ENCODE assay signal across 25 cellular contexts in the genomic region with DNA sequence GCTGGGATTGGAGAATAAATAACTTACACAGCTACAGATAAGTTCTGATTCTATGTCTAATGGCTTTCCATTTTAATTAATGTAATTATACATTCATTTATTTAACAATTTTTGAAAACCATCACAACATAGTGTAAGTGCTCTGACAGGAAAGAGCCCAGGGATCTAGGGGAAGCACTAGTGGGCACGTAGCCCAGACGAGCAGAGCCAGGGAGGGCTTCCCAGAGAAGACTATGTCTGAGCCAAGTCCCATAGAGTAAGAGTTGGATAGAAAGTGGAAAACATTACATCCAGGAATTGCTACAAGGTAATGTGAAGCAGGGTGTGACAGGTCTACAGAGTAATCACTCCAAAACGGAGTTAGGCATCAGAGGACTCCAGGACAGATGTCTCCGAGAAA. TPM values are rescaled to one million over a fixed set of nuclear protein-coding genes. Genes with fewer than 3 reads are reported as not detected.
"Had no signal": no experiment of that assay in that cellular context is flagged by ENCODE, and none has a peak within 500 bp of the region (broad histone marks: within the 10 kb centered on the region; RNA-seq: fewer than 3 reads in every experiment).

No MANE protein-coding gene starts in this region.

- H3K27ac Mint-ChIP-seq: activated B cell treated with CpG ODN at 0.5 μM for 24 hours; activated CD8-positive, alpha-beta memory T cell treated with anti-CD3 and anti-CD28 coated beads, Interleukin-2, amount 10 ng/mL, durations not matched to agents 7 days and 5 days; activated CD8-positive, alpha-beta T cell treated with anti-CD3 and anti-CD28 coated beads, Interleukin-2, amount 10 ng/mL, durations not matched to agents 7 days and 5 days; activated naive CD4-positive, alpha-beta T cell treated with anti-CD3 and anti-CD28 coated beads, Interleukin-2, amount 50 U/mL, for 72 hours; natural killer cell; stimulated activated effector memory CD8-positive, alpha-beta T cell treated with anti-CD3 and anti-CD28 coated beads, Interleukin-12 subunit alpha, Interleukin-12 subunit beta, amount 100 ng/mL, for 72 hours; T-helper 17 cell had no signal

- H3K27me3 Mint-ChIP-seq: activated B cell treated with CpG ODN at 0.5 μM for 24 hours; activated CD8-positive, alpha-beta memory T cell treated with anti-CD3 and anti-CD28 coated beads, Interleukin-2, amount 10 ng/mL, durations not matched to agents 7 days and 5 days; effector memory CD8-positive, alpha-beta T cell; T-helper 17 cell had no signal

- ATAC-seq: activated CD8-positive, alpha-beta memory T cell treated with anti-CD3 and anti-CD28 coated beads, Interleukin-2, amount 10 ng/mL, durations not matched to agents 7 days and 5 days; activated CD8-positive, alpha-beta T cell treated with anti-CD3 and anti-CD28 coated beads, Interleukin-2, amount 10 ng/mL, durations not matched to agents 7 days and 5 days; activated naive CD4-positive, alpha-beta T cell treated with anti-CD3 and anti-CD28 coated beads, Interleukin-2, amount 50 U/mL, for 72 hours; effector memory CD8-positive, alpha-beta T cell; lower lobe of right lung; natural killer cell; right lobe of liver; stimulated activated effector memory CD8-positive, alpha-beta T cell treated with anti-CD3 and anti-CD28 coated beads, Interleukin-12 subunit alpha, Interleukin-12 subunit beta, amount 100 ng/mL, for 72 hours; T-helper 17 cell had no signal

- H3K27me3 ChIP-seq: colonic mucosa, right lobe of liver, stomach, thyroid gland, upper lobe of left lung had no signal

- H3K4me1 Mint-ChIP-seq: activated CD8-positive, alpha-beta memory T cell treated with anti-CD3 and anti-CD28 coated beads, Interleukin-2, amount 10 ng/mL, durations not matched to agents 7 days and 5 days; central memory CD8-positive, alpha-beta T cell; natural killer cell; stimulated activated effector memory CD8-positive, alpha-beta T cell treated with anti-CD3 and anti-CD28 coated beads, Interleukin-12 subunit alpha, Interleukin-12 subunit beta, amount 100 ng/mL, for 72 hours had no signal

- H3K9me3 ChIP-seq: colonic mucosa, lower lobe of right lung, right lobe of liver, stomach, thyroid gland, upper lobe of left lung had no signal

- H3K4me3 ChIP-seq: colonic mucosa, lower lobe of right lung, right lobe of liver, skin epidermis, stomach, thyroid gland, upper lobe of left lung had no signal

- H3K36me3 ChIP-seq: colonic mucosa, right lobe of liver, thyroid gland had no signal

- H3K9me3 Mint-ChIP-seq: activated B cell treated with CpG ODN at 0.5 μM for 24 hours; activated naive CD4-positive, alpha-beta T cell treated with anti-CD3 and anti-CD28 coated beads, Interleukin-2, amount 50 U/mL, for 72 hours; central memory CD8-positive, alpha-beta T cell; effector memory CD8-positive, alpha-beta T cell; natural killer cell; stimulated activated effector memory CD8-positive, alpha-beta T cell treated with anti-CD3 and anti-CD28 coated beads, Interleukin-12 subunit alpha, Interleukin-12 subunit beta, amount 100 ng/mL, for 72 hours had no signal

- H3K27ac ChIP-seq: colonic mucosa, lower lobe of right lung, skin epidermis, upper lobe of left lung had no signal

- H3K36me3 Mint-ChIP-seq: activated naive CD4-positive, alpha-beta T cell treated with anti-CD3 and anti-CD28 coated beads, Interleukin-2, amount 50 U/mL, for 72 hours; natural killer cell had no signal

- H3K4me3 Mint-ChIP-seq: activated B cell treated with CpG ODN at 0.5 μM for 24 hours; activated CD8-positive, alpha-beta memory T cell treated with anti-CD3 and anti-CD28 coated beads, Interleukin-2, amount 10 ng/mL, durations not matched to agents 7 days and 5 days; activated CD8-positive, alpha-beta T cell treated with anti-CD3 and anti-CD28 coated beads, Interleukin-2, amount 10 ng/mL, durations not matched to agents 7 days and 5 days; central memory CD8-positive, alpha-beta T cell; effector memory CD8-positive, alpha-beta T cell; natural killer cell; stimulated activated effector memory CD8-positive, alpha-beta T cell treated with anti-CD3 and anti-CD28 coated beads, Interleukin-12 subunit alpha, Interleukin-12 subunit beta, amount 100 ng/mL, for 72 hours; T-helper 17 cell had no signal

- DNase-seq: activated B cell treated with CpG ODN at 0.5 μM for 24 hours; activated CD4-positive, alpha-beta T cell treated with anti-CD3 and anti-CD28 coated beads, Interleukin-2, amount 50 U/mL, for 1 hour; activated CD8-positive, alpha-beta memory T cell treated with anti-CD3 and anti-CD28 coated beads, Interleukin-2, amount 10 ng/mL, durations not matched to agents 7 days and 5 days; activated CD8-positive, alpha-beta T cell treated with anti-CD3 and anti-CD28 coated beads, Interleukin-2, amount 10 ng/mL, durations not matched to agents 7 days and 5 days; activated naive CD4-positive, alpha-beta T cell; activated T-cell treated with anti-CD3 and anti-CD28 coated beads, Interleukin-2, amount 50 U/mL, for 48 hours; colonic mucosa; effector memory CD8-positive, alpha-beta T cell; foreskin fibroblast; hippocampal formation; lower lobe of right lung; mesendoderm; natural killer cell; posterior cingulate gyrus; right lobe of liver; stimulated activated CD4-positive, alpha-beta T cell treated with anti-CD3 and anti-CD28 coated beads, Interleukin-4, amount 100 ng/mL, for 24 hours; stomach; T-helper 17 cell; thyroid gland; upper lobe of left lung had no signal

- H3K4me1 ChIP-seq: colonic mucosa, lower lobe of right lung had no signal

RNA-seq across cellular contexts. Expression of a gene that starts 2.9 kb away (rescaled TPM):
- polyA plus RNA-seq: keratinocyte had no signal
